ENCODE assay signal across 11 cellular contexts in genomic region chr19:34994643-34995471, GRCh38. TPM values are rescaled to one million over a fixed set of nuclear protein-coding genes. Genes with fewer than 3 reads are reported as not detected.
DNase-seq lines count a peak whose midpoint lies in the region; ATAC-seq, FAIRE-seq and TF ChIP-seq lines count a peak whose summit lies in the region.
"Had no signal": no experiment of that assay in that cellular context is flagged by ENCODE, and none has a peak within 500 bp of the region (broad histone marks: within the 10 kb centered on the region; RNA-seq: fewer than 3 reads in every experiment).

No MANE protein-coding gene starts in this region.

- H3K4me1 Mint-ChIP-seq in Caco-2 (ENCODE audit: low read depth, unreplicated experiment) = peaks cover 29% of the 10 kb centered on the region

- intact Hi-C loops in Caco-2 (cut with micrococcal nuclease; ENCODE audit: unreplicated experiment) (no loop called here), PC-3 (cut with micrococcal nuclease) (no loop called here), heart left ventricle (cut with DNase I) (loop anchor here in 1 of 10 donors (1.0 kb wide), 1 partner anchor 22 kb away; no protein-coding TSS in a partner anchor), psoas muscle (cut with DNase I) (no loop called here)

- no peaks in the 10 kb centered on the region for H3K27me3 Mint-ChIP-seq in Caco-2 (ENCODE audit: insufficient read depth, unreplicated experiment)

- H3K4me1 ChIP-seq in Caco-2 (peaks cover 30% of the 10 kb centered on the region), PC-3 (ENCODE audit: insufficient read depth, low read length) (peaks cover 21% of the 10 kb centered on the region), heart left ventricle (peaks cover 0 to 62% (median 38%) of the 10 kb centered on the region in 12 donors), psoas muscle (peaks cover 9% of the 10 kb centered on the region)

- no peaks in the 10 kb centered on the region for H3K9me2 ChIP-seq in PC-3 (replicated peaks; ENCODE audit: low read length)

- H3K9ac ChIP-seq in PC-3 (ENCODE audit: low read length) = no peak overlapping the region

- H3K9me3 ChIP-seq in Caco-2 = no peaks in the 10 kb centered on the region
- no peaks in the 10 kb centered on the region for H3K9me3 ChIP-seq in PC-3 (ENCODE audit: low read length)
- H3K9me3 ChIP-seq in heart left ventricle = no peaks in the 10 kb centered on the region
- H3K9me3 ChIP-seq in psoas muscle = no peaks in the 10 kb centered on the region

- no peak for TF ChIP-seq CTCF in Caco-2 (IDR thresholded peaks at IDR 0.05; ENCODE audit: insufficient read depth in 1 of 2, low read depth in 1 of 2, low read length in 1 of 2, severe bottlenecking in 1 of 2, unreplicated experiment in 1 of 2)
- no peak for TF ChIP-seq CTCF in PC-3 (conservative IDR thresholded peaks at IDR 0.05; ENCODE audit: low read depth, low read length)
- no peak for TF ChIP-seq CTCF in heart left ventricle (IDR thresholded peaks at IDR 0.05)
- no peak for TF ChIP-seq CTCF in psoas muscle (IDR thresholded peaks at IDR 0.05)

- TF ChIP-seq POLR2A in heart left ventricle (IDR thresholded peaks at IDR 0.05) = no peak

- DNase-seq in Caco-2 = peak; percentile 76 to 80
- peak; percentile 69 for DNase-seq in PC-3
- peak in 3 of 5 donors; percentile 58 to 63 (median 59) for DNase-seq in heart left ventricle
- peak in 1 of 2 donors; percentile 56 for DNase-seq in psoas muscle
- DNase-seq in urothelium cell line (ENCODE audit: low spot score) = no peak
- DNase-seq in cerebellum (ENCODE audit: low spot score) = no peak
- no peak for DNase-seq in globus pallidus (ENCODE audit: low spot score)
- DNase-seq in SKM-1 (lab: John Stamatoyannopoulos, UW; ENCODE audit: unreplicated experiment) = no peak

- 48 to 61% (median 61%) methylated on average over 11 to 16 of the region's 16 CpGs for WGBS in heart left ventricle, 4 donors
- 27 to 44% (median 37%) methylated on average over 16 of the region's 16 CpGs for WGBS in psoas muscle, 3 donors

- POLR2A ChIA-PET in Caco-2 (lab: Charles Lee) = interaction anchor here (0.6 to 1.9 kb wide), 2 partner anchors 12 to 962 kb away, joined by 3 to 14 read pairs; no protein-coding TSS in a partner anchor
- POLR2A ChIA-PET in PC-3 (lab: Charles Lee; ENCODE audit: unreplicated experiment) = no interaction called here

- no peak overlapping the region for H3K4me3 ChIP-seq in Caco-2 (ENCODE audit: low read depth, low read length)
- no peak overlapping the region for H3K4me3 ChIP-seq in PC-3 (ENCODE audit: low read length)
- H3K4me3 ChIP-seq in heart left ventricle = peak overlapping the region in 2 of 12 donors; percentile 7 to 14
- peak overlapping the region; percentile 62 for H3K4me3 ChIP-seq in psoas muscle

- H3K27me3 ChIP-seq in Caco-2 (replicated peaks; ENCODE audit: control insufficient read depth, insufficient read depth, low read length) = no peaks in the 10 kb centered on the region
- H3K27me3 ChIP-seq in PC-3 (ENCODE audit: low read length) = no peaks in the 10 kb centered on the region
- H3K27me3 ChIP-seq in heart left ventricle = no peaks in the 10 kb centered on the region
- H3K27me3 ChIP-seq in psoas muscle (ENCODE audit: insufficient read depth in 3 of 3, low read length in 2 of 3) = no peaks in the 10 kb centered on the region

- H3K36me3 ChIP-seq in Caco-2 (ENCODE audit: control insufficient read depth, insufficient read depth, low read length) (no peaks in the 10 kb centered on the region), PC-3 (ENCODE audit: low read depth, low read length) (no peaks in the 10 kb centered on the region), heart left ventricle (no peaks in the 10 kb centered on the region), psoas muscle (ENCODE audit: insufficient read depth in 1 of 2, low read depth in 1 of 2) (no peaks in the 10 kb centered on the region)

- CTCF ChIA-PET in Caco-2 (lab: Charles Lee) = interaction anchor here (1.7 kb wide), 1 partner anchor 12 kb away, joined by 6 read pairs; no protein-coding TSS in a partner anchor
- CTCF ChIA-PET in PC-3 (lab: Charles Lee) = no interaction called here

- no peaks in the 10 kb centered on the region for H4K20me1 ChIP-seq in PC-3 (ENCODE audit: low read length)

- H2AFZ ChIP-seq in PC-3 (ENCODE audit: low read length) = peak overlapping the region; percentile 46; the same call in 1 of the 2 replicates

- H3K79me2 ChIP-seq in PC-3 (ENCODE audit: low read length) = 0 out of 2 replicates have a peak, but pooled peaks cover 2% of the 10 kb centered on the region

- H3K27ac ChIP-seq in PC-3 (ENCODE audit: low read length) (no peak overlapping the region), heart left ventricle (peak overlapping the region; percentile 48 to 100 (median 84)), psoas muscle (peak overlapping the region; percentile 81)

- H3K4me3 Mint-ChIP-seq in Caco-2 (ENCODE audit: unreplicated experiment) = peak overlapping the region; percentile 29

- no peak for FAIRE-seq in urothelium cell line (lab: Jason Lieb, UNC)
- FAIRE-seq: D721Med, endometrium, H54 had no signal

- no peaks in the 10 kb centered on the region for H3K36me3 Mint-ChIP-seq in Caco-2 (ENCODE audit: insufficient read depth, unreplicated experiment)

- H3K4me2 ChIP-seq in PC-3 (ENCODE audit: low read length) = peak overlapping the region; percentile 53

- H3F3A ChIP-seq in PC-3 (ENCODE audit: low read length, unreplicated experiment) = no peaks in the 10 kb centered on the region

- ATAC-seq in PC-3 = peak; percentile 87
- peak; percentile 24 to 73 (median 62) for ATAC-seq in heart left ventricle
- peak; percentile 66 to 89 (median 83) for ATAC-seq in psoas muscle

- peak overlapping the region; percentile 2 for H3K27ac Mint-ChIP-seq in Caco-2 (ENCODE audit: unreplicated experiment)

- H3K9me3 Mint-ChIP-seq in Caco-2 (ENCODE audit: unreplicated experiment) = no peaks in the 10 kb centered on the region

- BruUV-seq in Caco-2 (replicated peaks; lab: Mats Ljungman, UMichigan) (no TSS peak), PC-3 (replicated peaks; lab: Mats Ljungman, UMichigan) (no TSS peak)

RNA-seq across cellular contexts. Expression of gene GRAMD1A, which starts 5.3 kb away (rescaled TPM):
- total RNA-seq in Caco-2 (2022) = 110 and 132 TPM in 2 replicates
- total RNA-seq in PC-3 (2014; rRNA removed) = 24.8 and 32.8 TPM in 2 replicates
- total RNA-seq in heart left ventricle = 10 to 100 TPM; 21.8 to 64.5 (median 29.0) TPM
- polyA plus RNA-seq in heart left ventricle = 10 to 100 TPM; 31.3 to 36.3 TPM
- 10 to 100 TPM; 36.3 to 55.0 (median 38.3) TPM for total RNA-seq in psoas muscle
- 10 to 100 TPM; 15.6 to 33.4 (median 17.4) TPM for polyA plus RNA-seq in psoas muscle
- total RNA-seq in cerebellum = 50.0 TPM

RNA-seq across cellular contexts. Expression of gene ZNF792, which starts 30.8 kb away (rescaled TPM):
- total RNA-seq in Caco-2 (2022) (4.5 and 5.6 TPM in 2 replicates), PC-3 (2014; rRNA removed) (5.8 and 6.3 TPM in 2 replicates), heart left ventricle (1 to 10 TPM; 2.7 to 8.2 (median 4.2) TPM), psoas muscle (1 to 10 TPM; 1.5 to 4.2 (median 2.0) TPM), cerebellum (17.3 TPM)
- polyA plus RNA-seq in heart left ventricle (1 to 10 TPM; 1.3 to 2.2 TPM), psoas muscle (1 to 10 TPM in 1 of 3 donors, under 1 TPM in 2; 0.83 to 1.3 (median 0.93) TPM)

RNA-seq across cellular contexts. Expression of gene SCN1B, which starts 35.4 kb away (rescaled TPM):
- total RNA-seq in Caco-2 (2022) (1.7 and 1.9 TPM in 2 replicates), PC-3 (2014; rRNA removed) (1.7 TPM in 2 replicates), heart left ventricle (10 to 100 TPM; 22.1 to 68.3 (median 32.4) TPM), psoas muscle (100 to 1,000 TPM in 3 of 4 donors, 10 to 100 TPM in 1; 95.9 to 345 (median 218) TPM), cerebellum (7.5 TPM)
- polyA plus RNA-seq in heart left ventricle (10 to 100 TPM; 19.7 to 64.4 TPM), psoas muscle (100 to 1,000 TPM in 2 of 3 donors, 10 to 100 TPM in 1; 55.6 to 282 (median 248) TPM)

RNA-seq across cellular contexts. Expression of gene HPN, which starts 46.7 kb away (rescaled TPM):
- total RNA-seq in Caco-2 (2022) (20.8 and 21.1 TPM in 2 replicates), PC-3 (2014; rRNA removed) (0.18 TPM in 1 of 2 replicates, not detected in the other), heart left ventricle (10 to 100 TPM in 1 of 9 donors, 1 to 10 TPM in 8; 1.1 to 13.4 (median 3.3) TPM), psoas muscle (10 to 100 TPM in 2 of 4 donors, 1 to 10 TPM in 2; 2.5 to 17.7 (median 8.1) TPM), cerebellum (0.27 TPM)
- polyA plus RNA-seq in heart left ventricle (1 to 10 TPM in 1 of 2 donors, under 1 TPM in 1; 0.80 to 1.4 TPM), psoas muscle (10 to 100 TPM in 1 of 3 donors, 1 to 10 TPM in 2; 1.6 to 12.6 (median 5.2) TPM)

Comparison
In these comparisons a context has a peak if more than half of its experiments do, and no peak if none do; other contexts are left out.
1. DNase-seq: peak in Caco-2 (2 of 2), PC-3 (single experiment) and heart left ventricle (3 of 5); none in urothelium cell line (single experiment), cerebellum (single experiment), globus pallidus (single experiment) and SKM-1 (single experiment).
2. Peak in every context shown above with its lines, with median percentiles within 50 percentile points of each other: ATAC-seq.